ENCODE assay signal across 8 cellular contexts in genomic region chr1:63524166-63524565, GRCh38. TPM values are rescaled to one million over a fixed set of nuclear protein-coding genes. Genes with fewer than 3 reads are reported as not detected.
DNase-seq lines count a peak whose midpoint lies in the region; ATAC-seq and TF ChIP-seq lines count a peak whose summit lies in the region.

No MANE protein-coding gene starts in this region.

- intact Hi-C loops in MCF 10A (cut with micrococcal nuclease), result loop anchor here (5.0 to 10.0 kb wide), 2 partner anchors 197 to 1651 kb away; no protein-coding TSS in a partner anchor

- H3K27ac Mint-ChIP-seq in MCF 10A (ENCODE audit: low read depth, unreplicated experiment), result peak overlapping the region; percentile 94

- ATAC-seq in GM18909 (IDR thresholded peaks at IDR 0.05; ENCODE audit: poor library complexity, unreplicated experiment), result no peak
- ATAC-seq in GM18502 (IDR thresholded peaks at IDR 0.05; ENCODE audit: poor library complexity, unreplicated experiment), result no peak

- peaks cover 11% of the 10 kb centered on the region for H3K4me1 ChIP-seq in mucosa of stomach (ENCODE audit: control insufficient read depth, insufficient read depth, low read length)

- DNase-seq in AG09309 (ENCODE audit: low read depth) (no peak), KBM-7 (peak; percentile 4), MCF 10A (ENCODE audit: unreplicated experiment) (no peak), SKM-1 (lab: John Stamatoyannopoulos, UW; ENCODE audit: unreplicated experiment) (no peak), SKM-1 treated with dmso at 0.1 percent for 144 hours (lab: John Stamatoyannopoulos, UW; ENCODE audit: unreplicated experiment) (no peak)

- POLR2A ChIA-PET in MCF 10A (lab: Yijun Ruan, JAX), result interaction anchor here (0.6 to 4.7 kb wide), 15 partner anchors 8 to 948 kb away, joined by 3 to 43 read pairs (median 4); no protein-coding TSS in a partner anchor

- TF ChIP-seq CTCF in AG09309 (IDR thresholded peaks at IDR 0.05; ENCODE audit: control insufficient read depth, insufficient read depth, low read depth, low read length, missing control alignments) (no peak), MCF 10A (IDR thresholded peaks at IDR 0.05; ENCODE audit: unreplicated experiment) (no peak)

- no TSS peak for BruUV-seq in MCF 10A (replicated peaks; lab: Mats Ljungman, UMichigan)

- no peaks in the 10 kb centered on the region for H3K27me3 ChIP-seq in mucosa of stomach (ENCODE audit: control insufficient read depth, insufficient read depth, low read length)

- H3K4me1 Mint-ChIP-seq in MCF 10A (ENCODE audit: insufficient read depth, unreplicated experiment), result peaks cover 22% of the 10 kb centered on the region

- CTCF ChIA-PET in MCF 10A (lab: Yijun Ruan, JAX), result interaction anchor here (3.4 kb wide), 1 partner anchor 14 kb away, joined by 19 read pairs; no protein-coding TSS in a partner anchor

- H3K4me3 ChIP-seq in AG09309 (ENCODE audit: control insufficient read depth, low read depth, low read length) (peak overlapping the region; percentile 82), mucosa of stomach (ENCODE audit: low read length) (peak overlapping the region; percentile 75)

- peak overlapping the region; percentile 93 for H3K4me3 Mint-ChIP-seq in MCF 10A (ENCODE audit: unreplicated experiment)

- H3K27me3 Mint-ChIP-seq in MCF 10A (ENCODE audit: insufficient read depth, unreplicated experiment), result no peaks in the 10 kb centered on the region

- H3K9me3 ChIP-seq in mucosa of stomach (ENCODE audit: control insufficient read depth, low read length), result no peaks in the 10 kb centered on the region

- peak overlapping the region; percentile 81 for H3K9ac ChIP-seq in mucosa of stomach (ENCODE audit: low read length)

- H3K36me3 ChIP-seq in mucosa of stomach (ENCODE audit: control insufficient read depth, insufficient read depth, low read length), result no peaks in the 10 kb centered on the region

- H3K36me3 Mint-ChIP-seq in MCF 10A (ENCODE audit: insufficient read depth, unreplicated experiment), result peaks cover 22% of the 10 kb centered on the region

- in situ Hi-C loops in KBM-7 (cut with MboI; ENCODE audit: low pct_unique_long_range_greater_than_20kb, low sequenced_read_pairs), result no loop called here

- no peaks in the 10 kb centered on the region for H3K9me3 Mint-ChIP-seq in MCF 10A (ENCODE audit: unreplicated experiment)

RNA-seq across cellular contexts. Expression of gene EFCAB7, which starts 0.8 kb away (rescaled TPM):
- 7.6 and 7.9 TPM in 2 replicates for total RNA-seq in MCF 10A (2022)

RNA-seq across cellular contexts. Expression of gene ITGB3BP, which starts 1.1 kb away (rescaled TPM):
- total RNA-seq in MCF 10A (2022), result 31.4 and 31.8 TPM in 2 replicates
